In the genomic region with DNA sequence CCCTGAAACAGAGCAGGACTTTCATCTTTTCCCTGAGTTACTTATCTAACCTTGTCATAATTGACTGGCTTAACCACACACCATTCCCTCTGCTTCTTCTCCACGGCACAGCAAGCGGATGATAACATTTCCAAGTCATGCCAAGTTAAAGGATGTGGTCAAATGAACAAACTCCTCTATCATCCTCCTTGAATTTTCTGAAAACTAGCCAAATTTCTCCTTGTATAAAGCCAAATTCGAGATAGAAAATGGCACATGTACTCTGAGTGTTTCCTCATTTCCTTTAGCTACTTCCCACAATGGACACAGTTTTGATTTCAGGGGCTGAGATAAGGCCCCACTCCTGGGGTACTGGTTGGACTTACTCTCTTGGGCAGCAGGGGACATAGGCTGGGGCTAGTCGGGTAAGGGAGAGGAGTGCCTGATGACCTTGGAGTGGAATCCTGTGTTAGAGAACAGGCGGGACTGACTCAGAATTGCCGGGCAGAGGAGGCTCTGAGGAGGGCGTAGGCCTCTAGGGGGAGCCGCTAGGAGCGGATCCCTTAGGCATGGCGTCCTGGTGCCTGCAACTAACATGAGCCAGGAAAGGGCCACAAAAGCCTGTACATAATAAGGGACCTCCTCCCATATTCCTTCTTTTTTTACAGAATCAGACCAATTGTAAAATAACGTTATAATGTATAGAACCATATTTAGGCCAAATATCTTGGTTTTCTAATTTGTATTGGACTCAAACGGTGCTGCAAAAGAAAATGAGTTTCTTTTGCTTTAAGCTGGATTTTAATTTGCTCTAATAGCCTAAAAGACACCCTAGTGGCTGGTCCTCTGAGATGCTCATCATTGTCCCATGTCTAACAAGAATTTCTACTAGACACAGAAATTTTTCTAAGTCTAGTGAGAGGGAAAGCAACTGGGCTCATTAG, we compare ENCODE assay signal across 1 cellular context.
TF ChIP-seq lines count a peak whose summit lies in the region.

No MANE protein-coding gene starts in this region.

TF ChIP-seq in IMR-90, 13 proteins besides CTCF, POLR2A, EP300 and RAD21:
- TF ChIP-seq MAFK (IDR thresholded peaks at IDR 0.05; ENCODE audit: low read depth, low read length) (no peak), SMC3 (IDR thresholded peaks at IDR 0.05; ENCODE audit: low read depth, low read length) (no peak), FOS (IDR thresholded peaks at IDR 0.05; ENCODE audit: low read depth, low read length) (no peak)
- TF ChIP-seq, protein P1, sequence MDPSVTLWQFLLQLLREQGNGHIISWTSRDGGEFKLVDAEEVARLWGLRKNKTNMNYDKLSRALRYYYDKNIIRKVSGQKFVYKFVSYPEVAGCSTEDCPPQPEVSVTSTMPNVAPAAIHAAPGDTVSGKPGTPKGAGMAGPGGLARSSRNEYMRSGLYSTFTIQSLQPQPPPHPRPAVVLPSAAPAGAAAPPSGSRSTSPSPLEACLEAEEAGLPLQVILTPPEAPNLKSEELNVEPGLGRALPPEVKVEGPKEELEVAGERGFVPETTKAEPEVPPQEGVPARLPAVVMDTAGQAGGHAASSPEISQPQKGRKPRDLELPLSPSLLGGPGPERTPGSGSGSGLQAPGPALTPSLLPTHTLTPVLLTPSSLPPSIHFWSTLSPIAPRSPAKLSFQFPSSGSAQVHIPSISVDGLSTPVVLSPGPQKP (IDR thresholded peaks at IDR 0.05; ENCODE audit: borderline replicate concordance, low read depth, low read length) = no peak
